ENCODE assay signal across 13 cellular contexts in genomic region chr13:57946361-57946760, GRCh38.
DNase-seq lines count a peak whose midpoint lies in the region; ATAC-seq and TF ChIP-seq lines count a peak whose summit lies in the region.
"Had no signal": no experiment of that assay in that cellular context is flagged by ENCODE, and none has a peak within 500 bp of the region (broad histone marks: within the 10 kb centered on the region; RNA-seq: fewer than 3 reads in every experiment).

No MANE protein-coding gene starts in this region.

- TF ChIP-seq CTCF in 22Rv1 (IDR thresholded peaks at IDR 0.05) (no peak), ascending aorta (IDR thresholded peaks at IDR 0.05) (no peak), Peyer's patch (IDR thresholded peaks at IDR 0.05) (no peak), testis (IDR thresholded peaks at IDR 0.05) (no peak)

- H3K36me3 ChIP-seq in ascending aorta: no peaks in the 10 kb centered on the region
- H3K36me3 ChIP-seq in Peyer's patch: no peaks in the 10 kb centered on the region
- no peaks in the 10 kb centered on the region for H3K36me3 ChIP-seq in testis (ENCODE audit: low read depth, missing control alignments)
- H3K36me3 ChIP-seq: SJCRH30 had no signal

- H3K4me3 ChIP-seq in ascending aorta (no peak overlapping the region), Peyer's patch (no peak overlapping the region), testis (no peak overlapping the region)
- H3K4me3 ChIP-seq: SJCRH30 had no signal

- H3K27ac ChIP-seq in 22Rv1 (peak overlapping the region; percentile 4), ascending aorta (no peak overlapping the region), Peyer's patch (no peak overlapping the region), testis (no peak overlapping the region)
- H3K27ac ChIP-seq: parathyroid adenoma, SJCRH30 had no signal

- no peaks in the 10 kb centered on the region for H3K9me3 ChIP-seq in ascending aorta
- no peaks in the 10 kb centered on the region for H3K9me3 ChIP-seq in Peyer's patch
- no peaks in the 10 kb centered on the region for H3K9me3 ChIP-seq in testis
- H3K9me3 ChIP-seq: SJCRH30 had no signal

- DNase-seq in ascending aorta (ENCODE audit: low spot score in 2 of 2): no peak
- DNase-seq in Peyer's patch: no peak
- DNase-seq in ureter (ENCODE audit: low spot score): no peak
- DNase-seq in testis: no peak
- DNase-seq: kidney, NCI-H2029 had no signal

- WGBS in testis, 2 donors: 39 to 58% methylated on average over 1 of the region's 1 CpG

- ATAC-seq in GM19351 (IDR thresholded peaks at IDR 0.05; ENCODE audit: unreplicated experiment) (peak; percentile 98), HG02840 (IDR thresholded peaks at IDR 0.05; ENCODE audit: low FRiP score, unreplicated experiment) (peak; percentile 68), HG03571 (IDR thresholded peaks at IDR 0.05; ENCODE audit: unreplicated experiment) (peak; percentile 68)
- ATAC-seq: esophagus mucosa had no signal

- H3K4me1 ChIP-seq in ascending aorta (no peaks in the 10 kb centered on the region), Peyer's patch (no peaks in the 10 kb centered on the region), testis (no peaks in the 10 kb centered on the region)
- H3K4me1 ChIP-seq: parathyroid adenoma, SJCRH30 had no signal

- intact Hi-C loops in ascending aorta (cut with DNase I): no loop called here
- intact Hi-C loops in testis (cut with DNase I; ENCODE audit: low total_unique reads): no loop called here

- TF ChIP-seq POLR2A in Peyer's patch (IDR thresholded peaks at IDR 0.05) (no peak), testis (IDR thresholded peaks at IDR 0.05) (no peak)

- H3K27me3 ChIP-seq in ascending aorta (no peaks in the 10 kb centered on the region), Peyer's patch (no peaks in the 10 kb centered on the region), testis (no peaks in the 10 kb centered on the region)
- H3K27me3 ChIP-seq: SJCRH30 had no signal
